8 cellular contexts compared by ENCODE assay signal in genomic region chr6:117602151-117602898, GRCh38. TPM values are rescaled to one million over a fixed set of nuclear protein-coding genes. Genes with fewer than 3 reads are reported as not detected.
DNase-seq lines count a peak whose midpoint lies in the region; ATAC-seq lines count a peak whose summit lies in the region.

TSS of gene GOPC (minus strand) at chr6:117602511. CDS start at chr6:117602288, 223 bp downstream.

- peak; percentile 77 for DNase-seq in GM19240 (ENCODE audit: insufficient read length, low spot score)
- DNase-seq in NCI-H526 (lab: John Stamatoyannopoulos, UW), result peak; percentile 96 to 98
- DNase-seq in activated CD4-positive, alpha-beta T cell treated with anti-CD3 and anti-CD28 coated beads, Interleukin-2, amount 10 ng/mL, durations not matched to agents 24 days and 14 days, result peak; percentile 98
- DNase-seq in cortex of kidney (lab: John Stamatoyannopoulos, UW), result peak; percentile 21
- peak; percentile 96 to 98 for DNase-seq in left colon
- peak; percentile 96 for DNase-seq in stimulated activated CD4-positive, alpha-beta T cell treated with anti-CD3 and anti-CD28 coated beads, Interleukin-1b, Interleukin-23, amount 100 ng/mL, for 48 hours

- H3K4me3 Mint-ChIP-seq in activated CD4-positive, alpha-beta T cell treated with anti-CD3 and anti-CD28 coated beads, Interleukin-2, amount 10 ng/mL, durations not matched to agents 24 days and 14 days, result peak within 1 kb of the TSS; percentile 99

- peaks cover 35% of the 10 kb centered on the region for H4K20me1 ChIP-seq in BLaER1

- ATAC-seq in HG03460 (IDR thresholded peaks at IDR 0.05; ENCODE audit: unreplicated experiment) (peak; percentile 91), left colon (peak; percentile 92)

- no peaks in the 10 kb centered on the region for H3K27me3 ChIP-seq in BLaER1

- peak within 1 kb of the TSS; percentile 83 for H3K4me2 ChIP-seq in BLaER1

- H3K27ac ChIP-seq in BLaER1, result peak within 1 kb of the TSS; percentile 85

- H3K27me3 Mint-ChIP-seq in activated CD4-positive, alpha-beta T cell treated with anti-CD3 and anti-CD28 coated beads, Interleukin-2, amount 10 ng/mL, durations not matched to agents 24 days and 14 days, result peaks cover 3% of the 10 kb centered on the region

- H3K4me1 Mint-ChIP-seq in activated CD4-positive, alpha-beta T cell treated with anti-CD3 and anti-CD28 coated beads, Interleukin-2, amount 10 ng/mL, durations not matched to agents 24 days and 14 days, result peaks cover 31% of the 10 kb centered on the region

- H3K9ac ChIP-seq in BLaER1, result peak within 1 kb of the TSS; percentile 85

- intact Hi-C loops in activated CD4-positive, alpha-beta T cell treated with anti-CD3 and anti-CD28 coated beads, Interleukin-2, amount 10 ng/mL, durations not matched to agents 24 days and 14 days (cut with micrococcal nuclease), result loop anchor here (1.0 to 10.0 kb wide), 10 partner anchors 33 to 1710 kb away; partner anchors contain the start of genes DCBLD1, KPNA5, NUS1 and TSPYL4
- intact Hi-C loops in left colon (cut with DNase I, micrococcal nuclease), result no loop called here

- H3K4me3 ChIP-seq in BLaER1, result peak within 1 kb of the TSS; percentile 82

- H3K36me3 Mint-ChIP-seq in activated CD4-positive, alpha-beta T cell treated with anti-CD3 and anti-CD28 coated beads, Interleukin-2, amount 10 ng/mL, durations not matched to agents 24 days and 14 days (ENCODE audit: low read depth), result peaks cover 27% of the 10 kb centered on the region

- peaks cover 15% of the 10 kb centered on the region for H3K36me3 ChIP-seq in BLaER1

- peaks cover 4% of the 10 kb centered on the region for H3K9me3 Mint-ChIP-seq in activated CD4-positive, alpha-beta T cell treated with anti-CD3 and anti-CD28 coated beads, Interleukin-2, amount 10 ng/mL, durations not matched to agents 24 days and 14 days

- H3K4me1 ChIP-seq in BLaER1, result peaks cover 25% of the 10 kb centered on the region

- peak within 1 kb of the TSS; percentile 100 for H3K27ac Mint-ChIP-seq in activated CD4-positive, alpha-beta T cell treated with anti-CD3 and anti-CD28 coated beads, Interleukin-2, amount 10 ng/mL, durations not matched to agents 24 days and 14 days

- peaks cover 14% of the 10 kb centered on the region for H3K9me3 ChIP-seq in BLaER1

RNA-seq across cellular contexts. Expression of gene GOPC, which starts in this region (rescaled TPM):
- total RNA-seq in activated CD4-positive, alpha-beta T cell treated with anti-CD3 and anti-CD28 coated beads, Interleukin-2, amount 10 ng/mL, durations not matched to agents 24 days and 14 days, result 22.2 TPM in 2 replicates
- 10 to 100 TPM; 25.1 to 37.2 TPM for total RNA-seq in left colon

Comparison
In these comparisons a context has a peak if more than half of its experiments do, and no peak if none do; other contexts are left out.
1. Peak in every context shown above with its lines: DNase-seq, ATAC-seq, H3K4me3 ChIP-seq and H3K27ac ChIP-seq.
2. DNase-seq: peak in every context shown above with its lines; median percentile 98 in activated CD4-positive, alpha-beta T cell treated with anti-CD3 and anti-CD28 coated beads, Interleukin-2, amount 10 ng/mL, durations not matched to agents 24 days and 14 days; 97 in NCI-H526; 97 in left colon; 96 in stimulated activated CD4-positive, alpha-beta T cell treated with anti-CD3 and anti-CD28 coated beads, Interleukin-1b, Interleukin-23, amount 100 ng/mL, for 48 hours; 77 in GM19240; 21 in cortex of kidney.